ENCODE assay signal across 16 cellular contexts in the genomic region with DNA sequence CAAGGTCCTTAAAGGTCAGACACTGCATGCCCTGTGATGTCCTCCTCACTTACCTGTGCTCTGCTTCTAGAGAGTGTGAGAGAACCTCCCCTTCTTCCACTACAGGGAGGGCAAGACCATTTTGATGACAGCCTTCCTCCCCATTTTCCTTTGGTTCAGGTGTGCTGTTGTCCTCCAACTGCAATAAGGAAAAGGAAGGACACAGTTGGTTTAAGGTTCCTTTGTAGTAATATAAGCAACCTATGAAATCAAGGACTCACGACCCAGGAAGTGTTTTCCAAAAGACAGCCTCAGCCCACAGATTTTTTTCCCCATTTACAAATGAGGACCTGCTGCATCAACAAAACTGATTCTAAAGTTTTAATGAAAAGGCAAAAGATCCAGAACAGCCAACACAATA. TPM values are rescaled to one million over a fixed set of nuclear protein-coding genes. Genes with fewer than 3 reads are reported as not detected.
DNase-seq lines count a peak whose midpoint lies in the region; ATAC-seq and TF ChIP-seq lines count a peak whose summit lies in the region.
"Had no signal": no experiment of that assay in that cellular context is flagged by ENCODE, and none has a peak within 500 bp of the region (broad histone marks: within the 10 kb centered on the region; RNA-seq: fewer than 3 reads in every experiment).

No MANE protein-coding gene starts in this region.

- H3K4me3 Mint-ChIP-seq in activated CD8-positive, alpha-beta T cell treated with anti-CD3 and anti-CD28 coated beads for 36 hours: no peak overlapping the region
- H3K4me3 Mint-ChIP-seq in activated CD8-positive, alpha-beta T cell treated with anti-CD3 and anti-CD28 coated beads, Interleukin-2, amount 10 ng/mL, durations not matched to agents 7 days and 5 days: no peak overlapping the region
- no peak overlapping the region for H3K4me3 Mint-ChIP-seq in T-cell
- no peak overlapping the region for H3K4me3 Mint-ChIP-seq in stimulated activated effector memory CD8-positive, alpha-beta T cell treated with anti-CD3 and anti-CD28 coated beads, Interleukin-12 subunit alpha, Interleukin-12 subunit beta, amount 100 ng/mL, for 72 hours

- peak overlapping the region; percentile 58 for H3K27ac ChIP-seq in cingulate gyrus (ENCODE audit: low read depth, low read length)
- H3K27ac ChIP-seq: PC-9 had no signal

- no peaks in the 10 kb centered on the region for H3K9me3 Mint-ChIP-seq in activated CD8-positive, alpha-beta T cell treated with anti-CD3 and anti-CD28 coated beads for 36 hours
- no peaks in the 10 kb centered on the region for H3K9me3 Mint-ChIP-seq in activated CD8-positive, alpha-beta T cell treated with anti-CD3 and anti-CD28 coated beads, Interleukin-2, amount 10 ng/mL, durations not matched to agents 7 days and 5 days (ENCODE audit: insufficient read depth)
- no peaks in the 10 kb centered on the region for H3K9me3 Mint-ChIP-seq in T-cell
- no peaks in the 10 kb centered on the region for H3K9me3 Mint-ChIP-seq in stimulated activated effector memory CD8-positive, alpha-beta T cell treated with anti-CD3 and anti-CD28 coated beads, Interleukin-12 subunit alpha, Interleukin-12 subunit beta, amount 100 ng/mL, for 72 hours

- no peaks in the 10 kb centered on the region for H3K27me3 Mint-ChIP-seq in activated CD8-positive, alpha-beta T cell treated with anti-CD3 and anti-CD28 coated beads for 36 hours
- H3K27me3 Mint-ChIP-seq in activated CD8-positive, alpha-beta T cell treated with anti-CD3 and anti-CD28 coated beads, Interleukin-2, amount 10 ng/mL, durations not matched to agents 7 days and 5 days (ENCODE audit: low read depth): no peaks in the 10 kb centered on the region
- H3K27me3 Mint-ChIP-seq in T-cell: no peaks in the 10 kb centered on the region

- no peaks in the 10 kb centered on the region for H3K4me1 Mint-ChIP-seq in activated CD8-positive, alpha-beta T cell treated with anti-CD3 and anti-CD28 coated beads for 36 hours (ENCODE audit: low read depth)
- H3K4me1 Mint-ChIP-seq in activated CD8-positive, alpha-beta T cell treated with anti-CD3 and anti-CD28 coated beads, Interleukin-2, amount 10 ng/mL, durations not matched to agents 7 days and 5 days (ENCODE audit: low read depth): no peaks in the 10 kb centered on the region
- no peaks in the 10 kb centered on the region for H3K4me1 Mint-ChIP-seq in T-cell
- H3K4me1 Mint-ChIP-seq in stimulated activated effector memory CD8-positive, alpha-beta T cell treated with anti-CD3 and anti-CD28 coated beads, Interleukin-12 subunit alpha, Interleukin-12 subunit beta, amount 100 ng/mL, for 72 hours: no peaks in the 10 kb centered on the region

- DNase-seq in activated CD8-positive, alpha-beta T cell treated with anti-CD3 and anti-CD28 coated beads for 36 hours: no peak
- DNase-seq in activated CD8-positive, alpha-beta T cell treated with anti-CD3 and anti-CD28 coated beads, Interleukin-2, amount 10 ng/mL, durations not matched to agents 7 days and 5 days: no peak
- DNase-seq in T-cell (no peak), DMS79 treated with DMSO at 0.1 percent for 48 hours (lab: John Stamatoyannopoulos, UW) (no peak), NOMO-1 treated with DMSO at 0.1 percent for 48 hours (lab: John Stamatoyannopoulos, UW; ENCODE audit: unreplicated experiment) (no peak)
- no peak for DNase-seq in stimulated activated effector memory CD8-positive, alpha-beta T cell treated with anti-CD3 and anti-CD28 coated beads, Interleukin-12 subunit alpha, Interleukin-12 subunit beta, amount 100 ng/mL, for 72 hours (ENCODE audit: low spot score in 2 of 2)
- DNase-seq: EL, GOT3, KG1, NCI-H1436 treated with DMSO at 0.1 percent for 48 hours, NCI-H2081 treated with DMSO at 0.1 percent for 48 hours, NCI-H510A, NCI-H774, PC-9 had no signal

- no peak for ATAC-seq in activated CD8-positive, alpha-beta T cell treated with anti-CD3 and anti-CD28 coated beads for 36 hours
- no peak for ATAC-seq in activated CD8-positive, alpha-beta T cell treated with anti-CD3 and anti-CD28 coated beads, Interleukin-2, amount 10 ng/mL, durations not matched to agents 7 days and 5 days
- ATAC-seq in T-cell (replicated peaks in 1 of 4) (no peak), HG02938 (IDR thresholded peaks at IDR 0.05; ENCODE audit: unreplicated experiment) (no peak)
- ATAC-seq in stimulated activated effector memory CD8-positive, alpha-beta T cell treated with anti-CD3 and anti-CD28 coated beads, Interleukin-12 subunit alpha, Interleukin-12 subunit beta, amount 100 ng/mL, for 72 hours: no peak

- CTCF ChIA-PET in activated CD8-positive, alpha-beta T cell treated with anti-CD3 and anti-CD28 coated beads for 36 hours (lab: Charles Lee): no interaction called here
- CTCF ChIA-PET in activated CD8-positive, alpha-beta T cell treated with anti-CD3 and anti-CD28 coated beads, Interleukin-2, amount 10 ng/mL, durations not matched to agents 7 days and 5 days (lab: Charles Lee): no interaction called here
- CTCF ChIA-PET in T-cell (lab: Charles Lee): interaction anchor here in 1 of 2 donors (0.5 kb wide), 1 partner anchor 1096 kb away, joined by 3 read pairs; no protein-coding TSS in a partner anchor

- H3K36me3 Mint-ChIP-seq in activated CD8-positive, alpha-beta T cell treated with anti-CD3 and anti-CD28 coated beads for 36 hours (ENCODE audit: low read depth): peaks cover 40% of the 10 kb centered on the region
- H3K36me3 Mint-ChIP-seq in activated CD8-positive, alpha-beta T cell treated with anti-CD3 and anti-CD28 coated beads, Interleukin-2, amount 10 ng/mL, durations not matched to agents 7 days and 5 days (ENCODE audit: low read depth): peaks cover 56% of the 10 kb centered on the region
- H3K36me3 Mint-ChIP-seq in T-cell: peaks cover 51% of the 10 kb centered on the region
- no peaks in the 10 kb centered on the region for H3K36me3 Mint-ChIP-seq in stimulated activated effector memory CD8-positive, alpha-beta T cell treated with anti-CD3 and anti-CD28 coated beads, Interleukin-12 subunit alpha, Interleukin-12 subunit beta, amount 100 ng/mL, for 72 hours

- H3K27ac Mint-ChIP-seq in activated CD8-positive, alpha-beta T cell treated with anti-CD3 and anti-CD28 coated beads for 36 hours: peak overlapping the region; percentile 2
- no peak overlapping the region for H3K27ac Mint-ChIP-seq in activated CD8-positive, alpha-beta T cell treated with anti-CD3 and anti-CD28 coated beads, Interleukin-2, amount 10 ng/mL, durations not matched to agents 7 days and 5 days
- H3K27ac Mint-ChIP-seq in T-cell: peak overlapping the region; percentile 17 to 55
- H3K27ac Mint-ChIP-seq in stimulated activated effector memory CD8-positive, alpha-beta T cell treated with anti-CD3 and anti-CD28 coated beads, Interleukin-12 subunit alpha, Interleukin-12 subunit beta, amount 100 ng/mL, for 72 hours: peak overlapping the region; percentile 4

- intact Hi-C loops in activated CD8-positive, alpha-beta T cell treated with anti-CD3 and anti-CD28 coated beads for 36 hours (cut with micrococcal nuclease): no loop called here

- POLR2A ChIA-PET in activated CD8-positive, alpha-beta T cell treated with anti-CD3 and anti-CD28 coated beads for 36 hours (lab: Charles Lee): no interaction called here
- POLR2A ChIA-PET in activated CD8-positive, alpha-beta T cell treated with anti-CD3 and anti-CD28 coated beads, Interleukin-2, amount 10 ng/mL, durations not matched to agents 7 days and 5 days (lab: Charles Lee): no interaction called here
- POLR2A ChIA-PET in T-cell (lab: Charles Lee): interaction anchor here in 1 of 2 donors (0.6 kb wide), 1 partner anchor 19 kb away, joined by 5 read pairs; no protein-coding TSS in a partner anchor

- TF ChIP-seq CTCF in activated CD8-positive, alpha-beta T cell treated with anti-CD3 and anti-CD28 coated beads for 36 hours (IDR thresholded peaks at IDR 0.05): no peak

RNA-seq across cellular contexts. Expression of a gene that starts 6.6 kb away (rescaled TPM):
- total RNA-seq in activated CD8-positive, alpha-beta T cell treated with anti-CD3 and anti-CD28 coated beads for 36 hours: 1 to 10 TPM; 1.7 to 1.9 TPM
- 1 to 10 TPM; 2.5 to 2.6 TPM for total RNA-seq in activated CD8-positive, alpha-beta T cell treated with anti-CD3 and anti-CD28 coated beads, Interleukin-2, amount 10 ng/mL, durations not matched to agents 7 days and 5 days
- total RNA-seq in T-cell: 1 to 10 TPM; 5.9 to 8.6 (median 7.5) TPM

RNA-seq across cellular contexts. Expression of a gene that starts 46.6 kb away (rescaled TPM):
- total RNA-seq in activated CD8-positive, alpha-beta T cell treated with anti-CD3 and anti-CD28 coated beads for 36 hours: 100 to 1,000 TPM; 227 to 246 TPM
- 100 to 1,000 TPM; 230 to 233 TPM for total RNA-seq in activated CD8-positive, alpha-beta T cell treated with anti-CD3 and anti-CD28 coated beads, Interleukin-2, amount 10 ng/mL, durations not matched to agents 7 days and 5 days
- 100 to 1,000 TPM in 2 of 5 donors, 10 to 100 TPM in 3; 64.6 to 145 (median 74.7) TPM for total RNA-seq in T-cell

RNA-seq across cellular contexts. Expression of a gene that starts 55.9 kb away (rescaled TPM):
- 100 to 1,000 TPM in 1 of 2 experiments, 10 to 100 TPM in 1; 95.7 to 105 TPM for total RNA-seq in activated CD8-positive, alpha-beta T cell treated with anti-CD3 and anti-CD28 coated beads for 36 hours
- 100 to 1,000 TPM; 103 to 105 TPM for total RNA-seq in activated CD8-positive, alpha-beta T cell treated with anti-CD3 and anti-CD28 coated beads, Interleukin-2, amount 10 ng/mL, durations not matched to agents 7 days and 5 days
- 100 to 1,000 TPM; 124 to 155 (median 151) TPM for total RNA-seq in T-cell

RNA-seq across cellular contexts. Expression of a gene that starts 57.6 kb away (rescaled TPM):
- 10 to 100 TPM; 30.9 to 35.7 TPM for total RNA-seq in activated CD8-positive, alpha-beta T cell treated with anti-CD3 and anti-CD28 coated beads for 36 hours
- 10 to 100 TPM; 19.5 to 19.6 TPM for total RNA-seq in activated CD8-positive, alpha-beta T cell treated with anti-CD3 and anti-CD28 coated beads, Interleukin-2, amount 10 ng/mL, durations not matched to agents 7 days and 5 days
- total RNA-seq in T-cell: 10 to 100 TPM; 11.0 to 19.7 (median 16.5) TPM
